Comparison of ENCODE assay signal across 1 cellular context in genomic region chr6:157625111-157625510, GRCh38.
TF ChIP-seq lines count a peak whose summit lies in the region.

No MANE protein-coding gene starts in this region.

TF ChIP-seq in K562, 482 proteins besides CTCF, POLR2A, EP300 and RAD21 (continued from another document):
- TF ChIP-seq ZHX1 (conservative IDR thresholded peaks at IDR 0.05; ENCODE audit: low read length) (no peak), RBFOX2 (IDR thresholded peaks at IDR 0.05; ENCODE audit: low read depth, low read length) (no peak), HSF4 (CRISPR knock-in tag; IDR thresholded peaks at IDR 0.05; ENCODE audit: borderline replicate concordance) (no peak), TAF7 (tag; IDR thresholded peaks at IDR 0.05) (no peak), ZNF354B (CRISPR knock-in tag; IDR thresholded peaks at IDR 0.05) (no peak), HES1 (IDR thresholded peaks at IDR 0.05; ENCODE audit: low read depth) (no peak), ZNF583 (CRISPR knock-in tag; IDR thresholded peaks at IDR 0.05) (no peak), SMARCA4 (IDR thresholded peaks at IDR 0.05) (no peak), CHD2 (IDR thresholded peaks at IDR 0.05; ENCODE audit: low read depth, low read length) (no peak), TSC22D4 (tag; IDR thresholded peaks at IDR 0.05) (no peak), COPS2 (conservative IDR thresholded peaks at IDR 0.05) (no peak), HDAC2 (IDR thresholded peaks at IDR 0.05) (no peak), VEZF1 (CRISPR knock-in tag; IDR thresholded peaks at IDR 0.05) (no peak), JUN (IDR thresholded peaks at IDR 0.05; ENCODE audit: borderline replicate concordance, low read depth, low read length) (no peak), JUN (CRISPR knock-in tag; IDR thresholded peaks at IDR 0.05; ENCODE audit: borderline replicate concordance) (no peak), CEBPB (tag; IDR thresholded peaks at IDR 0.05) (peak; percentile 53), ZBTB17 (CRISPR knock-in tag; IDR thresholded peaks at IDR 0.05) (peak; percentile 85; the same call in 1 of the 2 replicates), ZNF184 (CRISPR knock-in tag; IDR thresholded peaks at IDR 0.05) (no peak), TFE3 (CRISPR knock-in tag; IDR thresholded peaks at IDR 0.05) (no peak), ZFX (CRISPR knock-in tag; IDR thresholded peaks at IDR 0.05) (no peak), MEF2D (tag; conservative IDR thresholded peaks at IDR 0.05; ENCODE audit: low read depth) (no peak), NCOA6 (IDR thresholded peaks at IDR 0.05) (no peak), TRIM25 (IDR thresholded peaks at IDR 0.05; ENCODE audit: borderline replicate concordance) (no peak), ZKSCAN8 (CRISPR knock-in tag; IDR thresholded peaks at IDR 0.05) (no peak), YBX1 (IDR thresholded peaks at IDR 0.05) (no peak), ZNF668 (CRISPR knock-in tag; IDR thresholded peaks at IDR 0.05) (no peak), ZKSCAN3 (CRISPR knock-in tag; IDR thresholded peaks at IDR 0.05) (no peak)
- TF ChIP-seq, protein P1, sequence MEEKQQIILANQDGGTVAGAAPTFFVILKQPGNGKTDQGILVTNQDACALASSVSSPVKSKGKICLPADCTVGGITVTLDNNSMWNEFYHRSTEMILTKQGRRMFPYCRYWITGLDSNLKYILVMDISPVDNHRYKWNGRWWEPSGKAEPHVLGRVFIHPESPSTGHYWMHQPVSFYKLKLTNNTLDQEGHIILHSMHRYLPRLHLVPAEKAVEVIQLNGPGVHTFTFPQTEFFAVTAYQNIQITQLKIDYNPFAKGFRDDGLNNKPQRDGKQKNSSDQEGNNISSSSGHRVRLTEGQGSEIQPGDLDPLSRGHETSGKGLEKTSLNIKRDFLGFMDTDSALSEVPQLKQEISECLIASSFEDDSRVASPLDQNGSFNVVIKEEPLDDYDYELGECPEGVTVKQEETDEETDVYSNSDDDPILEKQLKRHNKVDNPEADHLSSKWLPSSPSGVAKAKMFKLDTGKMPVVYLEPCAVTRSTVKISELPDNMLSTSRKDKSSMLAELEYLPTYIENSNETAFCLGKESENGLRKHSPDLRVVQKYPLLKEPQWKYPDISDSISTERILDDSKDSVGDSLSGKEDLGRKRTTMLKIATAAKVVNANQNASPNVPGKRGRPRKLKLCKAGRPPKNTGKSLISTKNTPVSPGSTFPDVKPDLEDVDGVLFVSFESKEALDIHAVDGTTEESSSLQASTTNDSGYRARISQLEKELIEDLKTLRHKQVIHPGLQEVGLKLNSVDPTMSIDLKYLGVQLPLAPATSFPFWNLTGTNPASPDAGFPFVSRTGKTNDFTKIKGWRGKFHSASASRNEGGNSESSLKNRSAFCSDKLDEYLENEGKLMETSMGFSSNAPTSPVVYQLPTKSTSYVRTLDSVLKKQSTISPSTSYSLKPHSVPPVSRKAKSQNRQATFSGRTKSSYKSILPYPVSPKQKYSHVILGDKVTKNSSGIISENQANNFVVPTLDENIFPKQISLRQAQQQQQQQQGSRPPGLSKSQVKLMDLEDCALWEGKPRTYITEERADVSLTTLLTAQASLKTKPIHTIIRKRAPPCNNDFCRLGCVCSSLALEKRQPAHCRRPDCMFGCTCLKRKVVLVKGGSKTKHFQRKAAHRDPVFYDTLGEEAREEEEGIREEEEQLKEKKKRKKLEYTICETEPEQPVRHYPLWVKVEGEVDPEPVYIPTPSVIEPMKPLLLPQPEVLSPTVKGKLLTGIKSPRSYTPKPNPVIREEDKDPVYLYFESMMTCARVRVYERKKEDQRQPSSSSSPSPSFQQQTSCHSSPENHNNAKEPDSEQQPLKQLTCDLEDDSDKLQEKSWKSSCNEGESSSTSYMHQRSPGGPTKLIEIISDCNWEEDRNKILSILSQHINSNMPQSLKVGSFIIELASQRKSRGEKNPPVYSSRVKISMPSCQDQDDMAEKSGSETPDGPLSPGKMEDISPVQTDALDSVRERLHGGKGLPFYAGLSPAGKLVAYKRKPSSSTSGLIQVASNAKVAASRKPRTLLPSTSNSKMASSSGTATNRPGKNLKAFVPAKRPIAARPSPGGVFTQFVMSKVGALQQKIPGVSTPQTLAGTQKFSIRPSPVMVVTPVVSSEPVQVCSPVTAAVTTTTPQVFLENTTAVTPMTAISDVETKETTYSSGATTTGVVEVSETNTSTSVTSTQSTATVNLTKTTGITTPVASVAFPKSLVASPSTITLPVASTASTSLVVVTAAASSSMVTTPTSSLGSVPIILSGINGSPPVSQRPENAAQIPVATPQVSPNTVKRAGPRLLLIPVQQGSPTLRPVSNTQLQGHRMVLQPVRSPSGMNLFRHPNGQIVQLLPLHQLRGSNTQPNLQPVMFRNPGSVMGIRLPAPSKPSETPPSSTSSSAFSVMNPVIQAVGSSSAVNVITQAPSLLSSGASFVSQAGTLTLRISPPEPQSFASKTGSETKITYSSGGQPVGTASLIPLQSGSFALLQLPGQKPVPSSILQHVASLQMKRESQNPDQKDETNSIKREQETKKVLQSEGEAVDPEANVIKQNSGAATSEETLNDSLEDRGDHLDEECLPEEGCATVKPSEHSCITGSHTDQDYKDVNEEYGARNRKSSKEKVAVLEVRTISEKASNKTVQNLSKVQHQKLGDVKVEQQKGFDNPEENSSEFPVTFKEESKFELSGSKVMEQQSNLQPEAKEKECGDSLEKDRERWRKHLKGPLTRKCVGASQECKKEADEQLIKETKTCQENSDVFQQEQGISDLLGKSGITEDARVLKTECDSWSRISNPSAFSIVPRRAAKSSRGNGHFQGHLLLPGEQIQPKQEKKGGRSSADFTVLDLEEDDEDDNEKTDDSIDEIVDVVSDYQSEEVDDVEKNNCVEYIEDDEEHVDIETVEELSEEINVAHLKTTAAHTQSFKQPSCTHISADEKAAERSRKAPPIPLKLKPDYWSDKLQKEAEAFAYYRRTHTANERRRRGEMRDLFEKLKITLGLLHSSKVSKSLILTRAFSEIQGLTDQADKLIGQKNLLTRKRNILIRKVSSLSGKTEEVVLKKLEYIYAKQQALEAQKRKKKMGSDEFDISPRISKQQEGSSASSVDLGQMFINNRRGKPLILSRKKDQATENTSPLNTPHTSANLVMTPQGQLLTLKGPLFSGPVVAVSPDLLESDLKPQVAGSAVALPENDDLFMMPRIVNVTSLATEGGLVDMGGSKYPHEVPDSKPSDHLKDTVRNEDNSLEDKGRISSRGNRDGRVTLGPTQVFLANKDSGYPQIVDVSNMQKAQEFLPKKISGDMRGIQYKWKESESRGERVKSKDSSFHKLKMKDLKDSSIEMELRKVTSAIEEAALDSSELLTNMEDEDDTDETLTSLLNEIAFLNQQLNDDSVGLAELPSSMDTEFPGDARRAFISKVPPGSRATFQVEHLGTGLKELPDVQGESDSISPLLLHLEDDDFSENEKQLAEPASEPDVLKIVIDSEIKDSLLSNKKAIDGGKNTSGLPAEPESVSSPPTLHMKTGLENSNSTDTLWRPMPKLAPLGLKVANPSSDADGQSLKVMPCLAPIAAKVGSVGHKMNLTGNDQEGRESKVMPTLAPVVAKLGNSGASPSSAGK (IDR thresholded peaks at IDR 0.05): peak; percentile 26; the same call in 1 of the 2 replicates
- TF ChIP-seq, protein P2, sequence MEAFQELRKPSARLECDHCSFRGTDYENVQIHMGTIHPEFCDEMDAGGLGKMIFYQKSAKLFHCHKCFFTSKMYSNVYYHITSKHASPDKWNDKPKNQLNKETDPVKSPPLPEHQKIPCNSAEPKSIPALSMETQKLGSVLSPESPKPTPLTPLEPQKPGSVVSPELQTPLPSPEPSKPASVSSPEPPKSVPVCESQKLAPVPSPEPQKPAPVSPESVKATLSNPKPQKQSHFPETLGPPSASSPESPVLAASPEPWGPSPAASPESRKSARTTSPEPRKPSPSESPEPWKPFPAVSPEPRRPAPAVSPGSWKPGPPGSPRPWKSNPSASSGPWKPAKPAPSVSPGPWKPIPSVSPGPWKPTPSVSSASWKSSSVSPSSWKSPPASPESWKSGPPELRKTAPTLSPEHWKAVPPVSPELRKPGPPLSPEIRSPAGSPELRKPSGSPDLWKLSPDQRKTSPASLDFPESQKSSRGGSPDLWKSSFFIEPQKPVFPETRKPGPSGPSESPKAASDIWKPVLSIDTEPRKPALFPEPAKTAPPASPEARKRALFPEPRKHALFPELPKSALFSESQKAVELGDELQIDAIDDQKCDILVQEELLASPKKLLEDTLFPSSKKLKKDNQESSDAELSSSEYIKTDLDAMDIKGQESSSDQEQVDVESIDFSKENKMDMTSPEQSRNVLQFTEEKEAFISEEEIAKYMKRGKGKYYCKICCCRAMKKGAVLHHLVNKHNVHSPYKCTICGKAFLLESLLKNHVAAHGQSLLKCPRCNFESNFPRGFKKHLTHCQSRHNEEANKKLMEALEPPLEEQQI (IDR thresholded peaks at IDR 0.05): no peak
- TF ChIP-seq, protein P3, sequence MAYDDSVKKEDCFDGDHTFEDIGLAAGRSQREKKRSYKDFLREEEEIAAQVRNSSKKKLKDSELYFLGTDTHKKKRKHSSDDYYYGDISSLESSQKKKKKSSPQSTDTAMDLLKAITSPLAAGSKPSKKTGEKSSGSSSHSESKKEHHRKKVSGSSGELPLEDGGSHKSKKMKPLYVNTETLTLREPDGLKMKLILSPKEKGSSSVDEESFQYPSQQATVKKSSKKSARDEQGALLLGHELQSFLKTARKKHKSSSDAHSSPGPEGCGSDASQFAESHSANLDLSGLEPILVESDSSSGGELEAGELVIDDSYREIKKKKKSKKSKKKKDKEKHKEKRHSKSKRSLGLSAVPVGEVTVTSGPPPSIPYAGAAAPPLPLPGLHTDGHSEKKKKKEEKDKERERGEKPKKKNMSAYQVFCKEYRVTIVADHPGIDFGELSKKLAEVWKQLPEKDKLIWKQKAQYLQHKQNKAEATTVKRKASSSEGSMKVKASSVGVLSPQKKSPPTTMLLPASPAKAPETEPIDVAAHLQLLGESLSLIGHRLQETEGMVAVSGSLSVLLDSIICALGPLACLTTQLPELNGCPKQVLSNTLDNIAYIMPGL (CRISPR knock-in tag; IDR thresholded peaks at IDR 0.05): no peak
